ENCODE assay signal across 11 cellular contexts in the genomic region with DNA sequence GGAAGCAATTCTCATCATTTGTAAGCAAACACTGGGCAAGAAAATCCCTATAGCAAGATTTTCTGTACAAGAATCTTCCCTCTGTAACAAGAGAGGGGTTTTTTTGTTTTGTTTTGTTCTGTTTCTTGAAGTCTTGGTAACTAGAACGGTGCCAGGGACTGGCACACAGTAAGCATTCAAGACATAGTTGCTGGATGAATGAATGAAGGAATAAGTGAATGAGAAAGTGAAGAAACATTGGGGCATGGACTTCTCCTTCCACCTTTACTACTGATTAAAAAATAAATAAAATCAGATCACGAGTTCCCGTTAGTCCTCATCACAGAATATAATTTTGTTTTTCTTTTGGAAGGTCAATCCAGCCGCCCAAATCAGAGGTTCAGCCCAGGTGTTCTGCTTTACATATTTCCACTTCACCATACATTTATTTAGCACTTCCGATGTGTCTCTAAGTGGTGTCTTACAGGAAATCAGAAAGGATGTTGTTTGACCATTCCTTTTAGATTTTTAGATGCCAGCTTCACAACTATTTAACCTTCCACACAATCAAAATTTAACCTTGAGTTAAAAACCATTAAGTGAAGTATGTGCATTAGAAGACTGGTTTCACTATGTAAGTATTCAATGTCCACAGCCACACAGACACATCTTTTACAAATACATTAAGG.
DNase-seq lines count a peak whose midpoint lies in the region; ATAC-seq, FAIRE-seq and TF ChIP-seq lines count a peak whose summit lies in the region.
"Had no signal": no experiment of that assay in that cellular context is flagged by ENCODE, and none has a peak within 500 bp of the region (broad histone marks: within the 10 kb centered on the region; RNA-seq: fewer than 3 reads in every experiment).

No MANE protein-coding gene starts in this region.

- H4K20me1 ChIP-seq in astrocyte (ENCODE audit: insufficient read depth, low read length) = no peaks in the 10 kb centered on the region

- peak overlapping the region; percentile 51 for H3K4me2 ChIP-seq in astrocyte (ENCODE audit: low read length)

- peaks cover 13% of the 10 kb centered on the region for H3K4me1 ChIP-seq in CD8-positive, alpha-beta memory T cell (ENCODE audit: insufficient read depth, low read length)
- H3K4me1 ChIP-seq in astrocyte (ENCODE audit: insufficient read depth, low read length) = peaks cover 26% of the 10 kb centered on the region

- POLR2A ChIA-PET in CD8-positive, alpha-beta memory T cell (lab: Charles Lee) = interaction anchor here (0.5 kb wide), 1 partner anchor 71 kb away, joined by 11 read pairs; no protein-coding TSS in a partner anchor

- H3K9me3 ChIP-seq in CD8-positive, alpha-beta memory T cell (ENCODE audit: low read length) = no peaks in the 10 kb centered on the region
- no peaks in the 10 kb centered on the region for H3K9me3 ChIP-seq in astrocyte (ENCODE audit: insufficient read depth, low read depth, low read length)

- intact Hi-C loops in sciatic nerve (cut with DNase I) = no loop called here
- intact Hi-C loops in left colon (cut with DNase I, micrococcal nuclease) = no loop called here

- H3K27ac ChIP-seq in CD8-positive, alpha-beta memory T cell (ENCODE audit: low read depth, low read length) = peak overlapping the region; percentile 64
- peak overlapping the region; percentile 44 for H3K27ac ChIP-seq in astrocyte (ENCODE audit: low read depth, low read length)
- H3K27ac ChIP-seq: cardiac muscle cell had no signal

- no peaks in the 10 kb centered on the region for H3K79me2 ChIP-seq in astrocyte (ENCODE audit: insufficient read depth, low read length)

- no peak for TF ChIP-seq CTCF in astrocyte (IDR thresholded peaks at IDR 0.05; ENCODE audit: insufficient read depth, low read depth, low read length)

- peaks cover 0 to 12% (median 9%) of the 10 kb centered on the region in 5 donors for H3K9me3 Mint-ChIP-seq in CD8-positive, alpha-beta memory T cell
- no peaks in the 10 kb centered on the region for H3K9me3 Mint-ChIP-seq in astrocyte (ENCODE audit: unreplicated experiment)

- peaks cover 0 to 19% (median 2%) of the 10 kb centered on the region in 3 donors for H3K36me3 Mint-ChIP-seq in CD8-positive, alpha-beta memory T cell
- H3K36me3 Mint-ChIP-seq in astrocyte (ENCODE audit: low read depth, unreplicated experiment) = peaks cover 17% of the 10 kb centered on the region

- peaks cover 18 to 40% (median 37%) of the 10 kb centered on the region in 3 donors for H3K4me1 Mint-ChIP-seq in CD8-positive, alpha-beta memory T cell
- H3K4me1 Mint-ChIP-seq in astrocyte (ENCODE audit: low read depth, unreplicated experiment) = peaks cover 54% of the 10 kb centered on the region

- CTCF ChIA-PET in CD8-positive, alpha-beta memory T cell (lab: Charles Lee) = no interaction called here

- no peak overlapping the region for H3K9ac ChIP-seq in astrocyte (ENCODE audit: low read length)

- H3K4me3 ChIP-seq in CD8-positive, alpha-beta memory T cell (ENCODE audit: low read length) = no peak overlapping the region
- H3K4me3 ChIP-seq in astrocyte (ENCODE audit: insufficient read depth, low read depth, low read length) = no peak overlapping the region
- H3K4me3 ChIP-seq: cardiac muscle cell had no signal

- ATAC-seq in GM19468 (IDR thresholded peaks at IDR 0.05; ENCODE audit: extremely low read depth, unreplicated experiment) = peak; percentile 11
- peak; percentile 44 for ATAC-seq in HG03159 (IDR thresholded peaks at IDR 0.05; ENCODE audit: unreplicated experiment)
- ATAC-seq in sciatic nerve = no peak
- no peak for ATAC-seq in left colon

- H3K27me3 ChIP-seq in CD8-positive, alpha-beta memory T cell (ENCODE audit: insufficient read depth, low read length, poor library complexity, severe bottlenecking) = no peaks in the 10 kb centered on the region
- no peaks in the 10 kb centered on the region for H3K27me3 ChIP-seq in astrocyte (ENCODE audit: insufficient read depth, low read length)
- H3K27me3 ChIP-seq: cardiac muscle cell had no signal

- no peak overlapping the region for H2AFZ ChIP-seq in astrocyte (ENCODE audit: low read depth, low read length)

- H3K4me3 Mint-ChIP-seq in CD8-positive, alpha-beta memory T cell = peak overlapping the region in 3 of 7 donors; percentile 43 to 72 (median 60)
- no peak overlapping the region for H3K4me3 Mint-ChIP-seq in astrocyte (ENCODE audit: unreplicated experiment)

- H3K27ac Mint-ChIP-seq in CD8-positive, alpha-beta memory T cell = peak overlapping the region; percentile 74 to 95 (median 91)
- H3K27ac Mint-ChIP-seq in astrocyte (ENCODE audit: unreplicated experiment) = peak overlapping the region; percentile 85

- H3K36me3 ChIP-seq in CD8-positive, alpha-beta memory T cell (ENCODE audit: insufficient read depth, low read length) = no peaks in the 10 kb centered on the region
- H3K36me3 ChIP-seq in astrocyte (ENCODE audit: insufficient read depth, low read length) = no peaks in the 10 kb centered on the region
- H3K36me3 ChIP-seq: cardiac muscle cell had no signal

- H3K27me3 Mint-ChIP-seq in CD8-positive, alpha-beta memory T cell = peaks cover 0 to 2% of the 10 kb centered on the region in 2 donors
- no peaks in the 10 kb centered on the region for H3K27me3 Mint-ChIP-seq in astrocyte (ENCODE audit: low read depth, unreplicated experiment)

- peak; percentile 56 for FAIRE-seq in astrocyte (lab: Jason Lieb, UNC)

- no peak for DNase-seq in CD8-positive, alpha-beta memory T cell
- DNase-seq in astrocyte (ENCODE audit: low read depth) = no peak
- no peak for DNase-seq in COLO829 (ENCODE audit: low spot score)
- DNase-seq in sciatic nerve (ENCODE audit: low spot score) = no peak
- DNase-seq in OCI-M1 (lab: John Stamatoyannopoulos, UW) = no peak
- no peak for DNase-seq in left colon
- DNase-seq: Calu3, KBM-7 had no signal

Comparison
In these comparisons a context has a peak if more than half of its experiments do, and no peak if none do; other contexts are left out.
1. ATAC-seq: peak in GM19468 (single experiment) and HG03159 (single experiment); none in sciatic nerve (single experiment) and left colon (single experiment).